ENCODE assay signal across 30 cellular contexts in genomic region chr2:212346865-212347264, GRCh38.
"Had no signal": no experiment of that assay in that cellular context is flagged by ENCODE, and none has a peak within 500 bp of the region (broad histone marks: within the 10 kb centered on the region; RNA-seq: fewer than 3 reads in every experiment).

No MANE protein-coding gene starts in this region.

- H3K9me3 ChIP-seq: breast epithelium, colonic mucosa, gastrocnemius medialis, heart left ventricle had no signal

- H3K27me3 ChIP-seq: breast epithelium, cardiac muscle cell, colonic mucosa, foreskin keratinocyte, gastrocnemius medialis, heart left ventricle had no signal

- H3K4me3 Mint-ChIP-seq: activated CD4-positive, alpha-beta memory T cell treated with anti-CD3 and anti-CD28 coated beads, Interleukin-2, amount 10 ng/mL, durations not matched to agents 7 days and 5 days; activated CD4-positive, alpha-beta T cell treated with anti-CD3 and anti-CD28 coated beads for 36 hours; activated CD4-positive, alpha-beta T cell treated with anti-CD3 and anti-CD28 coated beads, Interleukin-2, amount 10 ng/mL, durations not matched to agents 24 days and 14 days; activated naive CD8-positive, alpha-beta T cell; activated T-cell treated with anti-CD3 and anti-CD28 coated beads, Interleukin-2, amount 50 U/mL, for 24 hours; activated T-helper 17 cell treated with anti-CD3 and anti-CD28 coated beads, Interleukin-2, amount 50 U/mL, for 72 hours; brain had no signal

- H3K36me3 Mint-ChIP-seq: activated naive CD8-positive, alpha-beta T cell had no signal

- H3K36me3 ChIP-seq: breast epithelium, cardiac muscle cell, colonic mucosa, gastrocnemius medialis, heart left ventricle had no signal

- H3K27ac ChIP-seq: breast epithelium, colonic mucosa, foreskin keratinocyte, gastrocnemius medialis, heart left ventricle had no signal

- DNase-seq: activated CD4-positive, alpha-beta memory T cell treated with anti-CD3 and anti-CD28 coated beads, Interleukin-2, amount 10 ng/mL, durations not matched to agents 7 days and 5 days; activated CD4-positive, alpha-beta T cell treated with anti-CD3 and anti-CD28 coated beads for 36 hours; activated CD4-positive, alpha-beta T cell treated with anti-CD3 and anti-CD28 coated beads, Interleukin-2, amount 10 ng/mL, durations not matched to agents 24 days and 14 days; activated CD4-positive, alpha-beta T cell treated with anti-CD3 and anti-CD28 coated beads, Interleukin-2, amount 50 U/mL, for 4 hours; activated CD4-positive, CD25-positive, alpha-beta regulatory T cell; activated CD4-positive, CD25-positive, alpha-beta regulatory T cell treated with anti-CD3 and anti-CD28 coated beads, Interleukin-2, amount 50 U/mL, for 72 hours; activated CD8-positive, alpha-beta memory T cell treated with anti-CD3 and anti-CD28 coated beads, Interleukin-2, amount 50 U/mL, for 48 hours; activated effector memory CD4-positive, alpha-beta T cell treated with Interleukin-2 at 50 U/mL for 16 hours; activated gamma-delta T cell treated with Interleukin-2 at 50 U/mL for 16 hours; activated naive CD4-positive, alpha-beta T cell treated with anti-CD3 and anti-CD28 coated beads, Interleukin-2, amount 50 U/mL, for 16 hours; activated naive CD4-positive, alpha-beta T cell treated with Interleukin-2 at 50 U/mL for 16 hours; activated T-cell treated with anti-CD3 and anti-CD28 coated beads for 4 hours; activated T-cell treated with anti-CD3 and anti-CD28 coated beads, Interleukin-2, amount 50 U/mL, for 24 hours; amniotic stem cell; anterior cingulate cortex; central memory CD4-positive, alpha-beta T cell; cerebellar nuclear complex; colonic mucosa; effector CD8-positive, alpha-beta T cell; foreskin keratinocyte; gastrocnemius medialis; glutamatergic neuron; heart left ventricle; T-helper 2 cell had no signal

- H3K4me3 ChIP-seq: breast epithelium, cardiac muscle cell, colonic mucosa, gastrocnemius medialis, heart left ventricle had no signal

- ATAC-seq: activated CD4-positive, alpha-beta T cell treated with anti-CD3 and anti-CD28 coated beads for 36 hours; activated T-helper 17 cell treated with anti-CD3 and anti-CD28 coated beads, Interleukin-2, amount 50 U/mL, for 72 hours; esophagus mucosa; foreskin keratinocyte; gastrocnemius medialis; heart left ventricle had no signal

- H3K4me1 ChIP-seq: breast epithelium, colonic mucosa, foreskin keratinocyte, gastrocnemius medialis had no signal

- H3K4me1 Mint-ChIP-seq: activated CD4-positive, alpha-beta memory T cell treated with anti-CD3 and anti-CD28 coated beads, Interleukin-2, amount 10 ng/mL, durations not matched to agents 7 days and 5 days; activated CD4-positive, alpha-beta T cell treated with anti-CD3 and anti-CD28 coated beads for 36 hours; activated CD4-positive, alpha-beta T cell treated with anti-CD3 and anti-CD28 coated beads, Interleukin-2, amount 10 ng/mL, durations not matched to agents 24 days and 14 days; activated T-helper 17 cell treated with anti-CD3 and anti-CD28 coated beads, Interleukin-2, amount 50 U/mL, for 72 hours; brain had no signal

- H3K27me3 Mint-ChIP-seq: activated CD4-positive, alpha-beta memory T cell treated with anti-CD3 and anti-CD28 coated beads, Interleukin-2, amount 10 ng/mL, durations not matched to agents 7 days and 5 days; activated CD4-positive, alpha-beta T cell treated with anti-CD3 and anti-CD28 coated beads for 36 hours; activated CD4-positive, alpha-beta T cell treated with anti-CD3 and anti-CD28 coated beads, Interleukin-2, amount 10 ng/mL, durations not matched to agents 24 days and 14 days; activated naive CD8-positive, alpha-beta T cell; activated T-cell treated with anti-CD3 and anti-CD28 coated beads, Interleukin-2, amount 50 U/mL, for 24 hours; activated T-helper 17 cell treated with anti-CD3 and anti-CD28 coated beads, Interleukin-2, amount 50 U/mL, for 72 hours; brain had no signal

- H3K9me3 Mint-ChIP-seq: activated CD4-positive, alpha-beta memory T cell treated with anti-CD3 and anti-CD28 coated beads, Interleukin-2, amount 10 ng/mL, durations not matched to agents 7 days and 5 days; activated CD4-positive, alpha-beta T cell treated with anti-CD3 and anti-CD28 coated beads, Interleukin-2, amount 10 ng/mL, durations not matched to agents 24 days and 14 days had no signal
